Comparison of ENCODE assay signal across 8 cellular contexts in genomic region chr17:39927928-39928867, GRCh38. TPM values are rescaled to one million over a fixed set of nuclear protein-coding genes. Genes with fewer than 3 reads are reported as not detected.
DNase-seq lines count a peak whose midpoint lies in the region; ATAC-seq and TF ChIP-seq lines count a peak whose summit lies in the region.

No MANE protein-coding gene starts in this region.

- peaks cover 30% of the 10 kb centered on the region for H3K79me1 ChIP-seq in mesenchymal stem cell (replicated peaks; ENCODE audit: low read length, poor library complexity, severe bottlenecking)

- peak overlapping the region; percentile 77 for H3K4me3 Mint-ChIP-seq in dendritic cell treated with granulocyte-macrophage colony-stimulating factor and Interleukin-4, amounts not matched to agents 40 ng/mL and 50 ng/mL, for 4 days

- H3K27me3 Mint-ChIP-seq in dendritic cell treated with granulocyte-macrophage colony-stimulating factor and Interleukin-4, amounts not matched to agents 40 ng/mL and 50 ng/mL, for 4 days = peaks cover 1% of the 10 kb centered on the region

- WGBS in mesenchymal stem cell = 49% methylated on average over 17 of the region's 17 CpGs

- peak overlapping the region; percentile 57 for H2BK120ac ChIP-seq in mesenchymal stem cell (ENCODE audit: low read depth, low read length)

- intact Hi-C loops in dendritic cell treated with granulocyte-macrophage colony-stimulating factor and Interleukin-4, amounts not matched to agents 40 ng/mL and 50 ng/mL, for 4 days (cut with micrococcal nuclease) = loop anchor here (1.0 to 5.0 kb wide), 3 partner anchors 25 to 241 kb away; partner anchors contain the start of genes PGAP3 and PSMD3
- intact Hi-C loops in uterus (cut with DNase I; ENCODE audit: low total_unique reads) = no loop called here

- peak overlapping the region; percentile 98 for H3K4me2 ChIP-seq in BLaER1
- peak overlapping the region; percentile 80 for H3K4me2 ChIP-seq in mesenchymal stem cell (ENCODE audit: low read length, poor library complexity, severe bottlenecking)

- peaks cover 56% of the 10 kb centered on the region for H3K4me1 Mint-ChIP-seq in dendritic cell treated with granulocyte-macrophage colony-stimulating factor and Interleukin-4, amounts not matched to agents 40 ng/mL and 50 ng/mL, for 4 days (ENCODE audit: low read depth)

- peak overlapping the region; percentile 20 for H2BK5ac ChIP-seq in mesenchymal stem cell (ENCODE audit: low read depth, low read length, poor library complexity, severe bottlenecking)

- H3K36me3 Mint-ChIP-seq in dendritic cell treated with granulocyte-macrophage colony-stimulating factor and Interleukin-4, amounts not matched to agents 40 ng/mL and 50 ng/mL, for 4 days (ENCODE audit: low read depth) = peaks cover 29% of the 10 kb centered on the region

- H3K27me3 ChIP-seq in BLaER1 = no peaks in the 10 kb centered on the region
- no peaks in the 10 kb centered on the region for H3K27me3 ChIP-seq in mesenchymal stem cell (ENCODE audit: control insufficient read depth in 1 of 2, insufficient read depth in 1 of 2, low read length in 2 of 2)
- H3K27me3 ChIP-seq in uterus = no peaks in the 10 kb centered on the region

- peaks cover 81% of the 10 kb centered on the region for H3K4me1 ChIP-seq in BLaER1
- H3K4me1 ChIP-seq in mesenchymal stem cell (ENCODE audit: control insufficient read depth, insufficient read depth, low read depth, low read length) = peaks cover 35% of the 10 kb centered on the region
- H3K4me1 ChIP-seq in uterus = peaks cover 7 to 13% of the 10 kb centered on the region in 2 donors

- peak overlapping the region; percentile 98 for H4K8ac ChIP-seq in mesenchymal stem cell (ENCODE audit: low read length)

- H3K9me3 Mint-ChIP-seq in dendritic cell treated with granulocyte-macrophage colony-stimulating factor and Interleukin-4, amounts not matched to agents 40 ng/mL and 50 ng/mL, for 4 days = no peaks in the 10 kb centered on the region

- H3K4ac ChIP-seq in mesenchymal stem cell (ENCODE audit: low read depth in 1 of 2, low read length in 2 of 2) = peak overlapping the region; percentile 76 to 81

- peak; percentile 16 for ATAC-seq in GM21528 (IDR thresholded peaks at IDR 0.05; ENCODE audit: low FRiP score, unreplicated experiment)

- H3K18ac ChIP-seq in mesenchymal stem cell (ENCODE audit: low read depth in 1 of 2, low read length in 2 of 2) = peak overlapping the region; percentile 47 to 78

- H3K4me3 ChIP-seq in BLaER1 (peak overlapping the region; percentile 88), mesenchymal stem cell (ENCODE audit: insufficient read depth in 1 of 2, low read depth in 1 of 2, low read length in 2 of 2) (peak overlapping the region; percentile 20 to 94), uterus (peak overlapping the region; percentile 75 to 76)

- H2BK15ac ChIP-seq in mesenchymal stem cell (ENCODE audit: low read depth, poor library complexity, severe bottlenecking) = no peak overlapping the region

- H2BK12ac ChIP-seq in mesenchymal stem cell (ENCODE audit: low read length in 2 of 2) = peak overlapping the region in 1 of 2 experiments; percentile 23

- TF ChIP-seq CTCF in uterus (IDR thresholded peaks at IDR 0.05) = peak in 1 of 4 experiments; percentile 11

- H4K20me1 ChIP-seq in BLaER1 = peaks cover 37% of the 10 kb centered on the region

- H2AK5ac ChIP-seq in mesenchymal stem cell (ENCODE audit: low read length, severe bottlenecking) = peak overlapping the region; percentile 69

- peak overlapping the region; percentile 75 for H2AFZ ChIP-seq in mesenchymal stem cell (ENCODE audit: low read depth, low read length)

- peak overlapping the region; percentile 63 for H4K91ac ChIP-seq in mesenchymal stem cell (ENCODE audit: low read length)

- H3K9me3 ChIP-seq in BLaER1 = no peaks in the 10 kb centered on the region; the same call in 1 of the 2 replicates
- no peaks in the 10 kb centered on the region for H3K9me3 ChIP-seq in mesenchymal stem cell (ENCODE audit: control insufficient read depth, low read length)
- no peaks in the 10 kb centered on the region for H3K9me3 ChIP-seq in uterus

- H3K27ac Mint-ChIP-seq in dendritic cell treated with granulocyte-macrophage colony-stimulating factor and Interleukin-4, amounts not matched to agents 40 ng/mL and 50 ng/mL, for 4 days = peak overlapping the region; percentile 82

- TF ChIP-seq POLR2A in uterus (IDR thresholded peaks at IDR 0.05) = no peak

- H3K27ac ChIP-seq in BLaER1 (peak overlapping the region; percentile 85), mesenchymal stem cell (ENCODE audit: low read length, poor library complexity, severe bottlenecking) (peak overlapping the region; percentile 92), uterus (peak overlapping the region; percentile 88 to 93)

- H3K9ac ChIP-seq in BLaER1 = peak overlapping the region; percentile 92
- H3K9ac ChIP-seq in mesenchymal stem cell (ENCODE audit: low read length) = peak overlapping the region; percentile 94

- H3K14ac ChIP-seq in mesenchymal stem cell (ENCODE audit: low read length in 2 of 2) = no peak overlapping the region

- peak overlapping the region in 1 of 2 experiments; percentile 75 for H3K23ac ChIP-seq in mesenchymal stem cell (ENCODE audit: low read length in 2 of 2)

- DNase-seq in NCI-H226 (peak; percentile 23), mesenchymal stem cell (peak; percentile 37), uterus (peak; percentile 57 to 65), SKM-1 treated with dmso at 0.1 percent for 144 hours (lab: John Stamatoyannopoulos, UW; ENCODE audit: unreplicated experiment) (no peak), globus pallidus (ENCODE audit: low spot score) (no peak)

- H3K36me3 ChIP-seq in BLaER1 (peaks cover 16% of the 10 kb centered on the region), mesenchymal stem cell (ENCODE audit: control insufficient read depth in 1 of 2, insufficient read depth in 2 of 2, low read depth in 1 of 2, low read length in 2 of 2) (peaks cover 5 to 11% of the 10 kb centered on the region in 2 experiments), uterus (no peaks in the 10 kb centered on the region)

RNA-seq across cellular contexts. Expression of gene LRRC3C, which starts 0.7 kb away (rescaled TPM):
- not detected for polyA plus RNA-seq in mesenchymal stem cell (2013, experiment 1 of 2)
- polyA plus RNA-seq in mesenchymal stem cell (2013, experiment 2 of 2) = not detected
- total RNA-seq in uterus = under 1 TPM in 1 of 4 donors, not detected in 3; 0.52 TPM

RNA-seq across cellular contexts. Expression of gene ORMDL3, which starts 0.8 kb away (rescaled TPM):
- 117 TPM for polyA plus RNA-seq in mesenchymal stem cell (2013, experiment 1 of 2)
- polyA plus RNA-seq in mesenchymal stem cell (2013, experiment 2 of 2) = 129 TPM
- 10 to 100 TPM; 15.9 to 71.5 (median 42.9) TPM for total RNA-seq in uterus

RNA-seq across cellular contexts. Expression of gene GSDMB, which starts 9.8 kb away (rescaled TPM):
- 4.4 TPM for polyA plus RNA-seq in mesenchymal stem cell (2013, experiment 1 of 2)
- polyA plus RNA-seq in mesenchymal stem cell (2013, experiment 2 of 2) = 3.5 TPM
- total RNA-seq in uterus = 10 to 100 TPM in 2 of 4 donors, 1 to 10 TPM in 1, under 1 TPM in 1; 0.29 to 12.6 (median 6.4) TPM

RNA-seq across cellular contexts. Expression of gene GSDMA, which starts 34.6 kb away (rescaled TPM):
- polyA plus RNA-seq in mesenchymal stem cell (2013, experiment 1 of 2) = not detected
- not detected for polyA plus RNA-seq in mesenchymal stem cell (2013, experiment 2 of 2)
- total RNA-seq in uterus = under 1 TPM in 3 of 4 donors, not detected in 1; 0.18 to 0.35 (median 0.26) TPM

RNA-seq across cellular contexts. Expression of gene PSMD3, which starts 52.4 kb away (rescaled TPM):
- 79.8 TPM for polyA plus RNA-seq in mesenchymal stem cell (2013, experiment 1 of 2)
- 79.0 TPM for polyA plus RNA-seq in mesenchymal stem cell (2013, experiment 2 of 2)
- total RNA-seq in uterus = 100 to 1,000 TPM in 1 of 4 donors, 10 to 100 TPM in 3; 62.0 to 158 (median 84.7) TPM

Comparison
In these comparisons a context has a peak if more than half of its experiments do, and no peak if none do; other contexts are left out.
1. DNase-seq: peak in NCI-H226 (single experiment), mesenchymal stem cell (single experiment) and uterus (2 of 2); none in SKM-1 treated with dmso at 0.1 percent for 144 hours (single experiment) and globus pallidus (single experiment).
2. Peak in every context shown above with its lines, with median percentiles within 50 percentile points of each other: H3K27ac ChIP-seq and H3K4me3 ChIP-seq.